Comparison of ENCODE assay signal across 10 cellular contexts in the genomic region with DNA sequence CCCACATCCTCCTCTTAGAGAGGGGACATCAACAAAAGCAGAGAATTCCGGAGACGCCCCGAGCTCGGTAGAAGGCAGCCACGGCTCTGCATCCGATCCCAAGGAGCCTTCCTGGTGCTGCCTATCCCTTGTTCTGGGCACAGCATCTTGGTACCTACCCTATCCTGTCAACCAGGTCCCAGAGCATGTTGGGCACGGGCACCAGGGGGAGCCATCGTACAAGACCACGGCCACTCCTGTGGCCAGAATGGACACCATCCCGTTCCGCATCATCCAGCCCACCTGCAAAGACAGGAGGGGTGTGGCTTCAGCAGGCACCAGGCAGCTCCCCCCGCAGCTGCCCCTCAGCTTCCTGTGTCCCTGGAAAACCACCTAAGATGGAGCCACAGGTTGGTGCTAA.
DNase-seq lines count a peak whose midpoint lies in the region; ATAC-seq and TF ChIP-seq lines count a peak whose summit lies in the region.
"Had no signal": no experiment of that assay in that cellular context is flagged by ENCODE, and none has a peak within 500 bp of the region (broad histone marks: within the 10 kb centered on the region; RNA-seq: fewer than 3 reads in every experiment).

No MANE protein-coding gene starts in this region.

- WGBS in esophagus muscularis mucosa = 67% methylated on average over 11 of the region's 12 CpGs

- DNase-seq in activated CD4-positive, alpha-beta memory T cell treated with anti-CD3 and anti-CD28 coated beads for 36 hours = peak; percentile 49
- DNase-seq in activated CD4-positive, alpha-beta memory T cell treated with anti-CD3 and anti-CD28 coated beads, Interleukin-2, amount 10 ng/mL, durations not matched to agents 7 days and 5 days = no peak
- DNase-seq in NCI-H69 (lab: John Stamatoyannopoulos, UW) = peak; percentile 49
- DNase-seq in esophagus muscularis mucosa (ENCODE audit: extremely low spot score) = no peak
- peak; percentile 30 for DNase-seq in stimulated activated naive CD8-positive, alpha-beta T cell treated with anti-CD3 and anti-CD28 coated beads, Interleukin-15, Interleukin-2, amounts not matched to agents 100 U/mL and 50 U/mL, for 24 hours
- no peak for DNase-seq in DMS79 treated with DMSO at 0.1 percent for 48 hours (lab: John Stamatoyannopoulos, UW)
- DNase-seq in NCI-H1694 (lab: John Stamatoyannopoulos, UW) = no peak
- DNase-seq: HCEC 1CT, ovary had no signal

- no peak for TF ChIP-seq POLR2A in esophagus muscularis mucosa (IDR thresholded peaks at IDR 0.05; ENCODE audit: low read depth)

- no peaks in the 10 kb centered on the region for H3K36me3 Mint-ChIP-seq in activated CD4-positive, alpha-beta memory T cell treated with anti-CD3 and anti-CD28 coated beads for 36 hours
- H3K36me3 Mint-ChIP-seq in activated CD4-positive, alpha-beta memory T cell treated with anti-CD3 and anti-CD28 coated beads, Interleukin-2, amount 10 ng/mL, durations not matched to agents 7 days and 5 days (ENCODE audit: low read depth) = no peaks in the 10 kb centered on the region

- H3K4me3 ChIP-seq in esophagus muscularis mucosa = no peak overlapping the region
- H3K4me3 ChIP-seq: ovary had no signal

- POLR2A ChIA-PET in activated CD4-positive, alpha-beta memory T cell treated with anti-CD3 and anti-CD28 coated beads for 36 hours (lab: Charles Lee) = no interaction called here
- POLR2A ChIA-PET in activated CD4-positive, alpha-beta memory T cell treated with anti-CD3 and anti-CD28 coated beads, Interleukin-2, amount 10 ng/mL, durations not matched to agents 7 days and 5 days (lab: Charles Lee) = no interaction called here

- no peaks in the 10 kb centered on the region for H3K9me3 Mint-ChIP-seq in activated CD4-positive, alpha-beta memory T cell treated with anti-CD3 and anti-CD28 coated beads for 36 hours
- peaks cover 13% of the 10 kb centered on the region for H3K9me3 Mint-ChIP-seq in activated CD4-positive, alpha-beta memory T cell treated with anti-CD3 and anti-CD28 coated beads, Interleukin-2, amount 10 ng/mL, durations not matched to agents 7 days and 5 days

- no peak for TF ChIP-seq EP300 in esophagus muscularis mucosa (IDR thresholded peaks at IDR 0.05)

- H3K4me1 ChIP-seq in esophagus muscularis mucosa = no peaks in the 10 kb centered on the region

- no peaks in the 10 kb centered on the region for H3K9me3 ChIP-seq in esophagus muscularis mucosa
- H3K9me3 ChIP-seq: ovary had no signal

- no peak overlapping the region for H3K27ac Mint-ChIP-seq in activated CD4-positive, alpha-beta memory T cell treated with anti-CD3 and anti-CD28 coated beads for 36 hours
- H3K27ac Mint-ChIP-seq in activated CD4-positive, alpha-beta memory T cell treated with anti-CD3 and anti-CD28 coated beads, Interleukin-2, amount 10 ng/mL, durations not matched to agents 7 days and 5 days = no peak overlapping the region

- intact Hi-C loops in activated CD4-positive, alpha-beta memory T cell treated with anti-CD3 and anti-CD28 coated beads for 36 hours (cut with micrococcal nuclease) = no loop called here
- intact Hi-C loops in esophagus muscularis mucosa (cut with DNase I) = no loop called here

- no peaks in the 10 kb centered on the region for H3K36me3 ChIP-seq in esophagus muscularis mucosa
- H3K36me3 ChIP-seq: ovary had no signal

- peaks cover 0 to 12% (median 0%) of the 10 kb centered on the region in 4 donors for H3K27me3 ChIP-seq in esophagus muscularis mucosa
- H3K27me3 ChIP-seq: ovary had no signal

- peak; percentile 17 to 21 (median 20) for TF ChIP-seq CTCF in esophagus muscularis mucosa (IDR thresholded peaks at IDR 0.05)

- H3K27ac ChIP-seq in esophagus muscularis mucosa (replicated peaks in 1 of 4) = no peak overlapping the region
- H3K27ac ChIP-seq: ovary had no signal

- CTCF ChIA-PET in activated CD4-positive, alpha-beta memory T cell treated with anti-CD3 and anti-CD28 coated beads for 36 hours (lab: Charles Lee) = no interaction called here
- CTCF ChIA-PET in activated CD4-positive, alpha-beta memory T cell treated with anti-CD3 and anti-CD28 coated beads, Interleukin-2, amount 10 ng/mL, durations not matched to agents 7 days and 5 days (lab: Charles Lee) = no interaction called here

- H3K4me1 Mint-ChIP-seq in activated CD4-positive, alpha-beta memory T cell treated with anti-CD3 and anti-CD28 coated beads for 36 hours (ENCODE audit: low read depth) = no peaks in the 10 kb centered on the region
- H3K4me1 Mint-ChIP-seq in activated CD4-positive, alpha-beta memory T cell treated with anti-CD3 and anti-CD28 coated beads, Interleukin-2, amount 10 ng/mL, durations not matched to agents 7 days and 5 days = no peaks in the 10 kb centered on the region

- no peak for ATAC-seq in stimulated activated naive CD8-positive, alpha-beta T cell treated with anti-CD3 and anti-CD28 coated beads, Interleukin-15, Interleukin-2, amounts not matched to agents 100 U/mL and 50 U/mL, for 24 hours
- no peak for ATAC-seq in HG02884 (IDR thresholded peaks at IDR 0.05; ENCODE audit: unreplicated experiment)

- H3K27me3 Mint-ChIP-seq in activated CD4-positive, alpha-beta memory T cell treated with anti-CD3 and anti-CD28 coated beads for 36 hours = no peaks in the 10 kb centered on the region
- H3K27me3 Mint-ChIP-seq in activated CD4-positive, alpha-beta memory T cell treated with anti-CD3 and anti-CD28 coated beads, Interleukin-2, amount 10 ng/mL, durations not matched to agents 7 days and 5 days = no peaks in the 10 kb centered on the region

- H3K4me3 Mint-ChIP-seq in activated CD4-positive, alpha-beta memory T cell treated with anti-CD3 and anti-CD28 coated beads for 36 hours = no peak overlapping the region
- H3K4me3 Mint-ChIP-seq in activated CD4-positive, alpha-beta memory T cell treated with anti-CD3 and anti-CD28 coated beads, Interleukin-2, amount 10 ng/mL, durations not matched to agents 7 days and 5 days = no peak overlapping the region

Comparison
In these comparisons a context has a peak if more than half of its experiments do, and no peak if none do; other contexts are left out.
1. DNase-seq: peak in activated CD4-positive, alpha-beta memory T cell treated with anti-CD3 and anti-CD28 coated beads for 36 hours (single experiment), NCI-H69 (single experiment) and stimulated activated naive CD8-positive, alpha-beta T cell treated with anti-CD3 and anti-CD28 coated beads, Interleukin-15, Interleukin-2, amounts not matched to agents 100 U/mL and 50 U/mL, for 24 hours (single experiment); none in activated CD4-positive, alpha-beta memory T cell treated with anti-CD3 and anti-CD28 coated beads, Interleukin-2, amount 10 ng/mL, durations not matched to agents 7 days and 5 days (single experiment), esophagus muscularis mucosa (single experiment), DMS79 treated with DMSO at 0.1 percent for 48 hours (single experiment) and NCI-H1694 (single experiment).